In the genomic region with DNA sequence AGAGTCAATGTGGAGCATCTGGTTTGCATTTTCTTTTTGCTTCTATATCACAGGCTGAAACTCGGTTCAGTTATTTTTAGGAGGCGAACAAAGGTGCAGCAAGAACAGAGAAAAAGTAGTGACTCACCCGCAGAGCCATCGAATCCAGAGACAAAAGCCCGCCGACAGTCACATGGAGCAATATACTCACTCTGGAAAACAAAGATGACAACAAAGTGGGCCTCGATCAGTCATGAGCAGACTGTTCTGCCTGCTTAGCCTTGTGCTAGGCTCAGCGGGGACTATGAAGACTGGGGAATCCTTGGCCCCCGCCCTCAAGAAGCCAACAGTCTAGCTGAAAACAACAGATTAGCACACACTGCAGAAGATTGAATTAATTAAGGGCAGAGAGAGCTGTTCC, we compare ENCODE assay signal across 9 cellular contexts. TPM values are rescaled to one million over a fixed set of nuclear protein-coding genes. Genes with fewer than 3 reads are reported as not detected.
DNase-seq lines count a peak whose midpoint lies in the region; ATAC-seq and TF ChIP-seq lines count a peak whose summit lies in the region.
"Had no signal": no experiment of that assay in that cellular context is flagged by ENCODE, and none has a peak within 500 bp of the region (broad histone marks: within the 10 kb centered on the region; RNA-seq: fewer than 3 reads in every experiment).

No MANE protein-coding gene starts in this region.

- no peak for TF ChIP-seq POLR2A in testis (IDR thresholded peaks at IDR 0.05)

- peaks cover 42% of the 10 kb centered on the region for H3K4me1 ChIP-seq in testis

- H3K4me3 Mint-ChIP-seq in activated T-cell treated with anti-CD3 and anti-CD28 coated beads, Interleukin-2, amount 50 U/mL, for 4 hours = no peak overlapping the region
- H3K4me3 Mint-ChIP-seq in activated T-cell treated with anti-CD3 and anti-CD28 coated beads, Interleukin-2, amount 50 U/mL, for 72 hours = no peak overlapping the region
- H3K4me3 Mint-ChIP-seq: naive B cell had no signal

- no peak for TF ChIP-seq CTCF in testis (IDR thresholded peaks at IDR 0.05)

- H3K4me1 Mint-ChIP-seq in activated T-cell treated with anti-CD3 and anti-CD28 coated beads, Interleukin-2, amount 50 U/mL, for 4 hours (ENCODE audit: low read depth) = peaks cover 51% of the 10 kb centered on the region
- H3K4me1 Mint-ChIP-seq in activated T-cell treated with anti-CD3 and anti-CD28 coated beads, Interleukin-2, amount 50 U/mL, for 72 hours (ENCODE audit: low read depth) = peaks cover 21% of the 10 kb centered on the region

- H3K27me3 Mint-ChIP-seq in activated T-cell treated with anti-CD3 and anti-CD28 coated beads, Interleukin-2, amount 50 U/mL, for 4 hours (ENCODE audit: low read depth) = no peaks in the 10 kb centered on the region
- no peaks in the 10 kb centered on the region for H3K27me3 Mint-ChIP-seq in activated T-cell treated with anti-CD3 and anti-CD28 coated beads, Interleukin-2, amount 50 U/mL, for 72 hours (ENCODE audit: low read depth)
- H3K27me3 Mint-ChIP-seq: naive B cell had no signal

- H3K27ac Mint-ChIP-seq in activated T-cell treated with anti-CD3 and anti-CD28 coated beads, Interleukin-2, amount 50 U/mL, for 72 hours = no peak overlapping the region

- 41 to 54% methylated on average over 9 of the region's 9 CpGs for WGBS in testis, 2 donors

- no peak overlapping the region for H3K4me3 ChIP-seq in testis

- H3K27me3 ChIP-seq in testis = no peaks in the 10 kb centered on the region

- intact Hi-C loops in testis (cut with DNase I; ENCODE audit: low total_unique reads) = no loop called here

- peak; percentile 28 to 43 for ATAC-seq in activated T-cell treated with anti-CD3 and anti-CD28 coated beads, Interleukin-2, amount 50 U/mL, for 4 hours
- ATAC-seq in activated T-cell treated with anti-CD3 and anti-CD28 coated beads, Interleukin-2, amount 50 U/mL, for 72 hours (replicated peaks in 1 of 2) = no peak
- ATAC-seq in GM18520 (IDR thresholded peaks at IDR 0.05; ENCODE audit: unreplicated experiment) (no peak), HG03139 (IDR thresholded peaks at IDR 0.05; ENCODE audit: unreplicated experiment) (no peak)

- no peaks in the 10 kb centered on the region for H3K9me3 ChIP-seq in testis

- DNase-seq in activated T-cell treated with anti-CD3 and anti-CD28 coated beads, Interleukin-2, amount 50 U/mL, for 4 hours = no peak
- no peak for DNase-seq in activated T-cell treated with anti-CD3 and anti-CD28 coated beads, Interleukin-2, amount 50 U/mL, for 72 hours
- peak; percentile 21 for DNase-seq in iPS-NIHi7 (ENCODE audit: extremely low spot score)
- DNase-seq in testis = peak; percentile 53
- DNase-seq in T-helper 2 cell = no peak
- DNase-seq: naive B cell had no signal

- no peaks in the 10 kb centered on the region for H3K9me3 Mint-ChIP-seq in activated T-cell treated with anti-CD3 and anti-CD28 coated beads, Interleukin-2, amount 50 U/mL, for 4 hours
- H3K9me3 Mint-ChIP-seq in activated T-cell treated with anti-CD3 and anti-CD28 coated beads, Interleukin-2, amount 50 U/mL, for 72 hours = no peaks in the 10 kb centered on the region
- H3K9me3 Mint-ChIP-seq: naive B cell had no signal

- H3K27ac ChIP-seq in angular gyrus (ENCODE audit: low read depth, low read length) (peak overlapping the region; percentile 82), testis (peak overlapping the region; percentile 29 to 79)

- peaks cover 29% of the 10 kb centered on the region for H3K36me3 Mint-ChIP-seq in activated T-cell treated with anti-CD3 and anti-CD28 coated beads, Interleukin-2, amount 50 U/mL, for 4 hours (ENCODE audit: insufficient read depth)
- H3K36me3 Mint-ChIP-seq in activated T-cell treated with anti-CD3 and anti-CD28 coated beads, Interleukin-2, amount 50 U/mL, for 72 hours (ENCODE audit: insufficient read depth in 2 of 2) = peaks cover 0 to 10% of the 10 kb centered on the region in 2 donors

- H3K36me3 ChIP-seq in testis (ENCODE audit: low read depth, missing control alignments) = no peaks in the 10 kb centered on the region

RNA-seq across cellular contexts. Expression of a gene that starts 30.4 kb away (rescaled TPM):
- total RNA-seq in activated T-cell treated with anti-CD3 and anti-CD28 coated beads, Interleukin-2, amount 50 U/mL, for 4 hours = 10 to 100 TPM; 57.0 to 62.6 (median 62.4) TPM
- 10 to 100 TPM; 53.0 to 75.2 TPM for total RNA-seq in activated T-cell treated with anti-CD3 and anti-CD28 coated beads, Interleukin-2, amount 50 U/mL, for 72 hours
- total RNA-seq in testis = 100 to 1,000 TPM in 1 of 2 donors, 10 to 100 TPM in 1; 90.2 to 118 TPM
- 55.5 TPM for polyA plus RNA-seq in testis (ENCODE audit: insufficient read depth, low read depth, low replicate concordance)

Comparison
In these comparisons a context has a peak if more than half of its experiments do, and no peak if none do; other contexts are left out.
1. ATAC-seq: peak in activated T-cell treated with anti-CD3 and anti-CD28 coated beads, Interleukin-2, amount 50 U/mL, for 4 hours (2 of 2); none in activated T-cell treated with anti-CD3 and anti-CD28 coated beads, Interleukin-2, amount 50 U/mL, for 72 hours (0 of 2), GM18520 (single experiment) and HG03139 (single experiment).
2. DNase-seq: peak in iPS-NIHi7 (single experiment) and testis (single experiment); none in activated T-cell treated with anti-CD3 and anti-CD28 coated beads, Interleukin-2, amount 50 U/mL, for 4 hours (single experiment), activated T-cell treated with anti-CD3 and anti-CD28 coated beads, Interleukin-2, amount 50 U/mL, for 72 hours (0 of 2) and T-helper 2 cell (0 of 5).